In genomic region chr1:4176841-4177240, GRCh38 we compare ENCODE assay signal across 18 cellular contexts.
A peak's percentile ranks its signal among the peaks of the same experiment; 100 is the strongest.
DNase-seq lines count a peak whose midpoint lies in the region; ATAC-seq and TF ChIP-seq lines count a peak whose summit lies in the region.
"Had no signal": no experiment of that assay in that cellular context is flagged by ENCODE, and none has a peak within 500 bp of the region (broad histone marks: within the 10 kb centered on the region; RNA-seq: fewer than 3 reads in every experiment).

No MANE protein-coding gene starts in this region.

- H3K27me3 Mint-ChIP-seq in activated CD8-positive, alpha-beta T cell treated with anti-CD3 and anti-CD28 coated beads for 36 hours, result peaks cover 2% of the 10 kb centered on the region
- peaks cover 21 to 51% of the 10 kb centered on the region in 2 donors for H3K27me3 Mint-ChIP-seq in effector memory CD8-positive, alpha-beta T cell

- POLR2A ChIA-PET in activated CD8-positive, alpha-beta T cell treated with anti-CD3 and anti-CD28 coated beads for 36 hours (lab: Charles Lee), result no interaction called here

- no peak for TF ChIP-seq CTCF in activated CD8-positive, alpha-beta T cell treated with anti-CD3 and anti-CD28 coated beads for 36 hours (IDR thresholded peaks at IDR 0.05)
- TF ChIP-seq CTCF in lower leg skin (IDR thresholded peaks at IDR 0.05), result no peak

- H3K36me3 ChIP-seq in H7 (replicated peaks; ENCODE audit: control insufficient read depth, insufficient read depth, low read length), result no peaks in the 10 kb centered on the region

- 84 to 85% methylated on average over 3 of the region's 3 CpGs for WGBS in lower leg skin, 2 donors

- CTCF ChIA-PET in activated CD8-positive, alpha-beta T cell treated with anti-CD3 and anti-CD28 coated beads for 36 hours (lab: Charles Lee), result interaction anchor here (0.7 kb wide), 1 partner anchor 315 kb away, joined by 3 read pairs; no protein-coding TSS in a partner anchor

- intact Hi-C loops in activated CD8-positive, alpha-beta T cell treated with anti-CD3 and anti-CD28 coated beads for 36 hours (cut with micrococcal nuclease), result no loop called here
- intact Hi-C loops in lower leg skin (cut with DNase I; ENCODE audit: low total_unique reads), result no loop called here

- H3K27ac Mint-ChIP-seq in activated CD8-positive, alpha-beta T cell treated with anti-CD3 and anti-CD28 coated beads for 36 hours, result no peak overlapping the region
- no peak overlapping the region for H3K27ac Mint-ChIP-seq in effector memory CD8-positive, alpha-beta T cell
- H3K27ac Mint-ChIP-seq: CD8-positive, alpha-beta memory T cell; GM23338; HFFc6 had no signal

- H3K27me3 ChIP-seq in H7 (ENCODE audit: control insufficient read depth, insufficient read depth, low read length), result no peaks in the 10 kb centered on the region; the same call in 1 of the 2 replicates

- no peak overlapping the region for H3K4me3 Mint-ChIP-seq in activated CD8-positive, alpha-beta T cell treated with anti-CD3 and anti-CD28 coated beads for 36 hours
- no peak overlapping the region for H3K4me3 Mint-ChIP-seq in effector memory CD8-positive, alpha-beta T cell
- H3K4me3 Mint-ChIP-seq: CD8-positive, alpha-beta memory T cell; GM23338; HFFc6 had no signal

- peaks cover 3% of the 10 kb centered on the region for H3K4me1 Mint-ChIP-seq in activated CD8-positive, alpha-beta T cell treated with anti-CD3 and anti-CD28 coated beads for 36 hours (ENCODE audit: low read depth)
- peaks cover 0 to 2% of the 10 kb centered on the region in 2 donors for H3K4me1 Mint-ChIP-seq in effector memory CD8-positive, alpha-beta T cell (ENCODE audit: low read depth in 2 of 2)
- H3K4me1 Mint-ChIP-seq: CD8-positive, alpha-beta memory T cell had no signal

- DNase-seq in activated CD8-positive, alpha-beta memory T cell treated with anti-CD3 and anti-CD28 coated beads for 24 hours, result peak; percentile 42
- no peak for DNase-seq in activated CD8-positive, alpha-beta memory T cell treated with anti-CD3 and anti-CD28 coated beads, Interleukin-2, amount 50 U/mL, for 4 hours
- DNase-seq in H7 (peak; percentile 12), lower leg skin (ENCODE audit: low spot score in 2 of 2) (peak; percentile 11 to 77), NCI-H2107 (lab: John Stamatoyannopoulos, UW) (no peak), SKM-1 (lab: John Stamatoyannopoulos, UW; ENCODE audit: unreplicated experiment) (no peak)
- peak; percentile 25 for DNase-seq in activated CD8-positive, alpha-beta T cell treated with anti-CD3 and anti-CD28 coated beads for 36 hours
- no peak for DNase-seq in effector memory CD8-positive, alpha-beta T cell
- DNase-seq: AML-193; CD8-positive, alpha-beta memory T cell; HFFc6; NCI-H1417; NCI-H2081 treated with DMSO at 0.1 percent for 48 hours; NCI-H345; NCI-H774; SIG-M5 had no signal

- H3K4me3 ChIP-seq in H7 (ENCODE audit: insufficient read depth, low read depth, low read length) (no peak overlapping the region), lower leg skin (ENCODE audit: low read depth, poor library complexity, severe bottlenecking) (no peak overlapping the region)
- H3K4me3 ChIP-seq: A549, GM23338 had no signal

- H3K36me3 Mint-ChIP-seq in activated CD8-positive, alpha-beta T cell treated with anti-CD3 and anti-CD28 coated beads for 36 hours (ENCODE audit: low read depth), result no peaks in the 10 kb centered on the region
- H3K36me3 Mint-ChIP-seq in effector memory CD8-positive, alpha-beta T cell (ENCODE audit: insufficient read depth), result no peaks in the 10 kb centered on the region
- H3K36me3 Mint-ChIP-seq: CD8-positive, alpha-beta memory T cell had no signal

- no peaks in the 10 kb centered on the region for H3K9me3 Mint-ChIP-seq in activated CD8-positive, alpha-beta T cell treated with anti-CD3 and anti-CD28 coated beads for 36 hours
- no peaks in the 10 kb centered on the region for H3K9me3 Mint-ChIP-seq in effector memory CD8-positive, alpha-beta T cell
- H3K9me3 Mint-ChIP-seq: CD8-positive, alpha-beta memory T cell had no signal

- ATAC-seq in activated CD8-positive, alpha-beta T cell treated with anti-CD3 and anti-CD28 coated beads for 36 hours, result no peak
- ATAC-seq in effector memory CD8-positive, alpha-beta T cell (replicated peaks), result no peak
- ATAC-seq: A549, GM23338 had no signal

- no peak for TF ChIP-seq POLR2A in lower leg skin (IDR thresholded peaks at IDR 0.05)

Comparison
In these comparisons a context has a peak if more than half of its experiments do, and no peak if none do; other contexts are left out.
1. DNase-seq: peak in activated CD8-positive, alpha-beta memory T cell treated with anti-CD3 and anti-CD28 coated beads for 24 hours (single experiment), H7 (single experiment), activated CD8-positive, alpha-beta T cell treated with anti-CD3 and anti-CD28 coated beads for 36 hours (single experiment) and lower leg skin (2 of 2); none in activated CD8-positive, alpha-beta memory T cell treated with anti-CD3 and anti-CD28 coated beads, Interleukin-2, amount 50 U/mL, for 4 hours (single experiment), effector memory CD8-positive, alpha-beta T cell (0 of 3), NCI-H2107 (single experiment) and SKM-1 (single experiment).